Comparison of ENCODE assay signal across 8 cellular contexts in genomic region chr4:118850813-118851173, GRCh38. TPM values are rescaled to one million over a fixed set of nuclear protein-coding genes. Genes with fewer than 3 reads are reported as not detected.
A peak's percentile ranks its signal among the peaks of the same experiment; 100 is the strongest.
DNase-seq lines count a peak whose midpoint lies in the region; ATAC-seq, FAIRE-seq and TF ChIP-seq lines count a peak whose summit lies in the region.

No MANE protein-coding gene starts in this region.

- ATAC-seq in GM18498 (IDR thresholded peaks at IDR 0.05; ENCODE audit: unreplicated experiment) (peak; percentile 20), HG02588 (IDR thresholded peaks at IDR 0.05; ENCODE audit: unreplicated experiment) (peak; percentile 21), HepG2 (no peak; the same call in 2 of the 3 replicates)

- no peak for TF ChIP-seq RAD21 in HepG2 (CRISPR knock-in tag; IDR thresholded peaks at IDR 0.05)

- H3K27me3 ChIP-seq in HepG2 (ENCODE audit: control insufficient read depth in 1 of 2, insufficient read depth in 2 of 2, low read length in 2 of 2) = no peaks in the 10 kb centered on the region

- no peaks in the 10 kb centered on the region for H3K79me2 ChIP-seq in HepG2 (ENCODE audit: insufficient read depth, low read length)

- POLR2A ChIA-PET in activated CD4-positive, alpha-beta memory T cell treated with anti-CD3 and anti-CD28 coated beads, Interleukin-2, amount 10 ng/mL, durations not matched to agents 7 days and 5 days (lab: Charles Lee) = interaction anchor here (1.6 to 2.1 kb wide), 5 partner anchors 11 to 166 kb away, joined by 5 to 12 read pairs (median 7); partner anchors contain the start of genes METTL14 and SEC24D
- POLR2A ChIA-PET in HepG2 (lab: Yijun Ruan, JAX) = no interaction called here

- no peaks in the 10 kb centered on the region for H3K36me3 ChIP-seq in HepG2 (replicated peaks in 1 of 2; ENCODE audit: control insufficient read depth in 1 of 2, insufficient read depth in 2 of 2, low read length in 2 of 2)

- H3K27me3 Mint-ChIP-seq in activated CD4-positive, alpha-beta memory T cell treated with anti-CD3 and anti-CD28 coated beads, Interleukin-2, amount 10 ng/mL, durations not matched to agents 7 days and 5 days = peaks cover 2% of the 10 kb centered on the region
- no peaks in the 10 kb centered on the region for H3K27me3 Mint-ChIP-seq in glutamatergic neuron (ENCODE audit: unreplicated experiment)

- no peaks in the 10 kb centered on the region for H3K9me3 Mint-ChIP-seq in activated CD4-positive, alpha-beta memory T cell treated with anti-CD3 and anti-CD28 coated beads, Interleukin-2, amount 10 ng/mL, durations not matched to agents 7 days and 5 days
- H3K9me3 Mint-ChIP-seq in glutamatergic neuron (ENCODE audit: unreplicated experiment) = no peaks in the 10 kb centered on the region

- no peaks in the 10 kb centered on the region for H4K20me1 ChIP-seq in HepG2 (ENCODE audit: insufficient read depth, low read length)

- no peak for DNase-seq in activated CD4-positive, alpha-beta memory T cell treated with anti-CD3 and anti-CD28 coated beads, Interleukin-2, amount 10 ng/mL, durations not matched to agents 7 days and 5 days
- DNase-seq in HepG2 (ENCODE audit: low spot score) (no peak), HK-2 (ENCODE audit: unreplicated experiment) (no peak), RKO (ENCODE audit: low spot score) (no peak), NCI-H146 treated with DMSO at 0.1 percent for 48 hours (lab: John Stamatoyannopoulos, UW; ENCODE audit: unreplicated experiment) (no peak), glutamatergic neuron (no peak)

- peak overlapping the region; percentile 94 for H3K4me3 Mint-ChIP-seq in activated CD4-positive, alpha-beta memory T cell treated with anti-CD3 and anti-CD28 coated beads, Interleukin-2, amount 10 ng/mL, durations not matched to agents 7 days and 5 days
- H3K4me3 Mint-ChIP-seq in glutamatergic neuron (ENCODE audit: unreplicated experiment) = no peak overlapping the region

- FAIRE-seq in HepG2 (lab: Jason Lieb, UNC) = no peak

- 23% methylated on average over 3 of the region's 3 CpGs for WGBS in HepG2 (ENCODE audit: low lambda C conversion rate)

- no peak overlapping the region; the same call in 1 of the 2 replicates for H3K9ac ChIP-seq in HepG2 (ENCODE audit: insufficient read depth, low read depth, low read length)

- peaks cover 22% of the 10 kb centered on the region for H3K4me1 Mint-ChIP-seq in activated CD4-positive, alpha-beta memory T cell treated with anti-CD3 and anti-CD28 coated beads, Interleukin-2, amount 10 ng/mL, durations not matched to agents 7 days and 5 days
- H3K4me1 Mint-ChIP-seq in glutamatergic neuron (ENCODE audit: low read depth, unreplicated experiment) = peaks cover 5% of the 10 kb centered on the region

- peaks cover 12% of the 10 kb centered on the region for H3K36me3 Mint-ChIP-seq in activated CD4-positive, alpha-beta memory T cell treated with anti-CD3 and anti-CD28 coated beads, Interleukin-2, amount 10 ng/mL, durations not matched to agents 7 days and 5 days (ENCODE audit: low read depth)
- no peaks in the 10 kb centered on the region for H3K36me3 Mint-ChIP-seq in glutamatergic neuron (ENCODE audit: unreplicated experiment)

- no peak overlapping the region for H3K27ac ChIP-seq in HepG2 (ENCODE audit: extremely low read length, insufficient read depth, low read length)

- peak overlapping the region; percentile 63 for H3K4me2 ChIP-seq in HepG2 (ENCODE audit: low read depth, low read length)

- peaks cover 14% of the 10 kb centered on the region; the same call in 1 of the 2 replicates for H3K4me1 ChIP-seq in HepG2 (ENCODE audit: insufficient read depth, low read length)

- BruUV-seq in HepG2 (replicated peaks; lab: Mats Ljungman, UMichigan) = TSS peak; percentile 82

- intact Hi-C loops in HepG2 (cut with micrococcal nuclease; ENCODE audit: unreplicated experiment) = no loop called here

- TF ChIP-seq POLR2A in HepG2 (IDR thresholded peaks at IDR 0.05; ENCODE audit: insufficient read depth in 1 of 2, low read depth in 2 of 2, low read length in 2 of 2) = no peak

- TF ChIP-seq EP300 in HepG2 (IDR thresholded peaks at IDR 0.05; ENCODE audit: low read depth in 2 of 2, low read length in 2 of 2) (no peak), HepG2 (CRISPR knock-in tag; IDR thresholded peaks at IDR 0.05; ENCODE audit: borderline replicate concordance) (no peak)

- H3K4me3 ChIP-seq in HepG2 (replicated peaks in 1 of 3; ENCODE audit: insufficient read depth in 1 of 3, low read depth in 2 of 3, low read length in 3 of 3) = peak overlapping the region; percentile 5 to 53 (median 47)

- no peaks in the 10 kb centered on the region for H3K9me3 ChIP-seq in HepG2 (ENCODE audit: low read length)

- CTCF ChIA-PET in activated CD4-positive, alpha-beta memory T cell treated with anti-CD3 and anti-CD28 coated beads, Interleukin-2, amount 10 ng/mL, durations not matched to agents 7 days and 5 days (lab: Charles Lee) = interaction anchor here (1.1 to 1.3 kb wide), 2 partner anchors 14 to 79 kb away, joined by 3 to 7 read pairs; no protein-coding TSS in a partner anchor
- CTCF ChIA-PET in HepG2 (lab: Yijun Ruan, JAX; ENCODE audit: low intra/inter-chr PET ratio, low total read pairs) = no interaction called here

- in situ Hi-C loops in HepG2 (cut with HindIII; ENCODE audit: extremely low pct_ligation_motif_present, low pct_unique_long_range_greater_than_20kb) = no loop called here

- peak overlapping the region; percentile 97 for H2AFZ ChIP-seq in HepG2 (ENCODE audit: low read length)

- peak overlapping the region; percentile 90 for H3K27ac Mint-ChIP-seq in activated CD4-positive, alpha-beta memory T cell treated with anti-CD3 and anti-CD28 coated beads, Interleukin-2, amount 10 ng/mL, durations not matched to agents 7 days and 5 days
- H3K27ac Mint-ChIP-seq in glutamatergic neuron (ENCODE audit: unreplicated experiment) = no peak overlapping the region

- no peak for TF ChIP-seq CTCF in HepG2 (CRISPR knock-in tag; IDR thresholded peaks at IDR 0.05)
- no peak for TF ChIP-seq CTCF in glutamatergic neuron (IDR thresholded peaks at IDR 0.05; ENCODE audit: partially characterized antibody, unreplicated experiment)

TF ChIP-seq in HepG2, 621 proteins besides CTCF, POLR2A, EP300 and RAD21 (continues in another document):
- no peak for TF ChIP-seq POLR2AphosphoS5 (IDR thresholded peaks at IDR 0.05; ENCODE audit: low read depth, low read length)

RNA-seq across cellular contexts. Expression of gene SEC24D, which starts 14.9 kb away (rescaled TPM):
- 10 to 100 TPM; 59.9 to 62.8 TPM for total RNA-seq in activated CD4-positive, alpha-beta memory T cell treated with anti-CD3 and anti-CD28 coated beads, Interleukin-2, amount 10 ng/mL, durations not matched to agents 7 days and 5 days
- total RNA-seq in HepG2 (2016; rRNA removed; fragmentation: Illumina TruSeq; extraction: Trizol) (51.1 and 78.6 TPM in 2 replicates), glutamatergic neuron (ENCODE audit: unreplicated experiment) (26.0 TPM)
- 3.7 and 5.0 TPM in 2 replicates for total RNA-seq in HepG2 (2016; cell fraction: cytosol; rRNA removed; fragmentation: Illumina TruSeq; extraction: Trizol; ENCODE audit: low read depth)
- 48.9 and 73.2 TPM in 2 replicates for total RNA-seq in HepG2 (2016; cell fraction: insoluble cytoplasmic fraction; rRNA removed; fragmentation: Illumina TruSeq; extraction: Trizol)
- 14.9 and 16.7 TPM in 2 replicates for total RNA-seq in HepG2 (2016; cell fraction: membrane; rRNA removed; fragmentation: Illumina TruSeq; extraction: Trizol)
- total RNA-seq in HepG2 (2016; cell fraction: nucleus; rRNA removed; fragmentation: Illumina TruSeq; extraction: Trizol) = 63.1 and 69.1 TPM in 2 replicates
- polyA plus RNA-seq in HepG2 (2011; rRNA removed) = 21.6 and 30.0 TPM in 2 replicates
- 16.7 and 20.5 TPM in 2 replicates for polyA plus RNA-seq in HepG2 (2011; cell fraction: cytosol; rRNA removed)
- polyA plus RNA-seq in HepG2 (2011; cell fraction: nucleus; rRNA removed) = 34.6 and 53.4 TPM in 2 replicates
- 19.7 and 29.9 TPM in 2 replicates for polyA plus RNA-seq in HepG2 (2012)
- 2.3 and 2.5 TPM in 2 replicates for polyA plus RNA-seq in HepG2 (2016; cell fraction: cytosol; fragmentation: Illumina TruSeq; extraction: Trizol; ENCODE audit: low read depth)
- 64.1 and 66.0 TPM in 2 replicates for polyA plus RNA-seq in HepG2 (2016; cell fraction: insoluble cytoplasmic fraction; fragmentation: Illumina TruSeq; extraction: Trizol; ENCODE audit: low read depth)
- 5.7 and 8.1 TPM in 2 replicates for polyA plus RNA-seq in HepG2 (2016; cell fraction: membrane; fragmentation: Illumina TruSeq; extraction: Trizol; ENCODE audit: low read depth)
- polyA plus RNA-seq in HepG2 (2016; cell fraction: nucleus; fragmentation: Illumina TruSeq; extraction: Trizol; ENCODE audit: insufficient read depth, low read depth) = 37.6 and 38.9 TPM in 2 replicates
- polyA minus RNA-seq in HepG2 (2011; rRNA and poly(A)+ RNA removed; ENCODE audit: low replicate concordance) = 11.6 and 45.4 TPM in 2 replicates
- 32.8 and 36.6 TPM in 2 replicates for polyA minus RNA-seq in HepG2 (2011; cell fraction: cytosol; rRNA and poly(A)+ RNA removed)
- polyA minus RNA-seq in HepG2 (2011; cell fraction: nucleus; rRNA and poly(A)+ RNA removed) = 99.5 and 125 TPM in 2 replicates

RNA-seq across cellular contexts. Expression of gene SYNPO2, which starts 37.9 kb away (rescaled TPM):
- total RNA-seq in activated CD4-positive, alpha-beta memory T cell treated with anti-CD3 and anti-CD28 coated beads, Interleukin-2, amount 10 ng/mL, durations not matched to agents 7 days and 5 days = under 1 TPM; 0.50 to 0.63 TPM
- total RNA-seq in HepG2 (2016; rRNA removed; fragmentation: Illumina TruSeq; extraction: Trizol) (0.04 TPM in 1 of 2 replicates, not detected in the other), glutamatergic neuron (ENCODE audit: unreplicated experiment) (2.9 TPM)
- total RNA-seq in HepG2 (2016; cell fraction: cytosol; rRNA removed; fragmentation: Illumina TruSeq; extraction: Trizol; ENCODE audit: low read depth) = not detected in 2 replicates
- total RNA-seq in HepG2 (2016; cell fraction: insoluble cytoplasmic fraction; rRNA removed; fragmentation: Illumina TruSeq; extraction: Trizol) = not detected in 2 replicates
- 0.03 TPM in 1 of 2 replicates, not detected in the other for total RNA-seq in HepG2 (2016; cell fraction: membrane; rRNA removed; fragmentation: Illumina TruSeq; extraction: Trizol)
- total RNA-seq in HepG2 (2016; cell fraction: nucleus; rRNA removed; fragmentation: Illumina TruSeq; extraction: Trizol) = 0.06 TPM in 1 of 2 replicates, not detected in the other
- 0.01 TPM in 1 of 2 replicates, not detected in the other for polyA plus RNA-seq in HepG2 (2011; rRNA removed)
- polyA plus RNA-seq in HepG2 (2011; cell fraction: cytosol; rRNA removed) = 0.01 TPM in 1 of 2 replicates, not detected in the other
- not detected in 2 replicates for polyA plus RNA-seq in HepG2 (2011; cell fraction: nucleus; rRNA removed)
- polyA plus RNA-seq in HepG2 (2012) = 0.04 TPM in 2 replicates
- polyA plus RNA-seq in HepG2 (2016; cell fraction: cytosol; fragmentation: Illumina TruSeq; extraction: Trizol; ENCODE audit: low read depth) = 0.03 TPM in 1 of 2 replicates, not detected in the other
- polyA plus RNA-seq in HepG2 (2016; cell fraction: insoluble cytoplasmic fraction; fragmentation: Illumina TruSeq; extraction: Trizol; ENCODE audit: low read depth) = not detected in 2 replicates
- not detected in 2 replicates for polyA plus RNA-seq in HepG2 (2016; cell fraction: membrane; fragmentation: Illumina TruSeq; extraction: Trizol; ENCODE audit: low read depth)
- polyA plus RNA-seq in HepG2 (2016; cell fraction: nucleus; fragmentation: Illumina TruSeq; extraction: Trizol; ENCODE audit: insufficient read depth, low read depth) = 0.15 TPM in 2 replicates
- polyA minus RNA-seq in HepG2 (2011; rRNA and poly(A)+ RNA removed; ENCODE audit: low replicate concordance) = 0.63 TPM in 1 of 2 replicates, not detected in the other
- not detected in 2 replicates for polyA minus RNA-seq in HepG2 (2011; cell fraction: cytosol; rRNA and poly(A)+ RNA removed)
- polyA minus RNA-seq in HepG2 (2011; cell fraction: nucleus; rRNA and poly(A)+ RNA removed) = 0.12 TPM in 1 of 2 replicates, not detected in the other
